Comparison of ENCODE assay signal across 8 cellular contexts in genomic region chr14:105021656-105022275, GRCh38. TPM values are rescaled to one million over a fixed set of nuclear protein-coding genes. Genes with fewer than 3 reads are reported as not detected.
A peak's percentile ranks its signal among the peaks of the same experiment; 100 is the strongest.
DNase-seq lines count a peak whose midpoint lies in the region; ATAC-seq, FAIRE-seq and TF ChIP-seq lines count a peak whose summit lies in the region.

No MANE protein-coding gene starts in this region.

- POLR2A ChIA-PET in PC-3 (lab: Charles Lee; ENCODE audit: unreplicated experiment) = interaction anchor here (0.9 kb wide), 1 partner anchor 65 kb away, joined by 5 read pairs; no protein-coding TSS in a partner anchor

- H3K9me2 ChIP-seq in PC-3 (replicated peaks; ENCODE audit: low read length) = no peaks in the 10 kb centered on the region

- H3K4me3 ChIP-seq in PC-3 (ENCODE audit: low read length) (peak overlapping the region; percentile 71), body of pancreas (peak overlapping the region; percentile 14 to 31), keratinocyte (ENCODE audit: control insufficient read depth in 2 of 3, extremely low read depth in 1 of 3, insufficient read depth in 2 of 3, low read depth in 1 of 3, low read length in 3 of 3) (peak overlapping the region; percentile 47 to 87 (median 81))

- H3K9me3 ChIP-seq in PC-3 (ENCODE audit: low read length) = no peaks in the 10 kb centered on the region
- H3K9me3 ChIP-seq in body of pancreas = no peaks in the 10 kb centered on the region
- H3K9me3 ChIP-seq in keratinocyte (ENCODE audit: control insufficient read depth, low read depth, low read length) = no peaks in the 10 kb centered on the region

- H3K36me3 ChIP-seq in PC-3 (ENCODE audit: low read depth, low read length) (peaks cover 20% of the 10 kb centered on the region), body of pancreas (replicated peaks in 1 of 2; ENCODE audit: insufficient read depth in 1 of 2, low read depth in 2 of 2) (no peaks in the 10 kb centered on the region), keratinocyte (ENCODE audit: control insufficient read depth in 2 of 2, extremely low read depth in 1 of 2, insufficient read depth in 2 of 2, low read length in 2 of 2) (peaks cover 0 to 13% of the 10 kb centered on the region in 2 experiments)

- WGBS in body of pancreas, 2 donors = 7 to 8% methylated on average over 19 to 20 of the region's 20 CpGs

- H3K79me2 ChIP-seq in PC-3 (ENCODE audit: low read length) = peaks cover 58% of the 10 kb centered on the region
- peaks cover 49% of the 10 kb centered on the region for H3K79me2 ChIP-seq in keratinocyte (ENCODE audit: control insufficient read depth, insufficient read depth, low read length)

- ATAC-seq in HG03457 (IDR thresholded peaks at IDR 0.05; ENCODE audit: unreplicated experiment) = peak; percentile 1
- ATAC-seq in PC-3 = no peak
- no peak for ATAC-seq in body of pancreas

- TF ChIP-seq CTCF in PC-3 (conservative IDR thresholded peaks at IDR 0.05; ENCODE audit: low read depth, low read length) (0 out of 2 replicates have a peak, but pooled peaks have one; percentile 22), body of pancreas (IDR thresholded peaks at IDR 0.05) (no peak), keratinocyte (optimal IDR thresholded peaks at IDR 0.05 in 1 of 3, IDR thresholded peaks at IDR 0.05 in 1 of 3, conservative IDR thresholded peaks at IDR 0.05 in 1 of 3; ENCODE audit: extremely low read depth in 1 of 3, insufficient read depth in 2 of 3, low read length in 3 of 3) (peak; percentile 10 to 48 (median 19))

- H3F3A ChIP-seq in PC-3 (ENCODE audit: low read length, unreplicated experiment) = peaks cover 20% of the 10 kb centered on the region

- H3K4me2 ChIP-seq in PC-3 (ENCODE audit: low read length) (peak overlapping the region; percentile 83), keratinocyte (ENCODE audit: control insufficient read depth, extremely low read depth, insufficient read depth, low read depth, low read length) (peak overlapping the region; percentile 93)

- DNase-seq in D341Med (ENCODE audit: low spot score) (peak; percentile 75), PC-3 (peak; percentile 21), body of pancreas (peak; percentile 31 to 47 (median 41)), keratinocyte (ENCODE audit: low read depth, low spot score) (no peak), occipital lobe (lab: John Stamatoyannopoulos, UW) (no peak)
- DNase-seq in stimulated activated CD4-positive, alpha-beta T cell treated with anti-CD3 and anti-CD28 coated beads, Interleukin-15, amount 100 ng/mL, for 1 hour (ENCODE audit: low read depth in 1 of 2, low spot score in 1 of 2) = peak; percentile 11 to 27
- DNase-seq in central memory CD4-positive, alpha-beta T cell = no peak

- peak overlapping the region; percentile 96 for H3K9ac ChIP-seq in PC-3 (ENCODE audit: low read length)
- peak overlapping the region; percentile 91 for H3K9ac ChIP-seq in keratinocyte (ENCODE audit: control insufficient read depth, extremely low read depth, insufficient read depth, low read length)

- no peaks in the 10 kb centered on the region for H3K9me1 ChIP-seq in keratinocyte (ENCODE audit: control insufficient read depth, extremely low read depth, insufficient read depth, low read length)

- no peaks in the 10 kb centered on the region for H3K27me3 ChIP-seq in PC-3 (ENCODE audit: low read length)
- no peaks in the 10 kb centered on the region for H3K27me3 ChIP-seq in body of pancreas
- H3K27me3 ChIP-seq in keratinocyte (ENCODE audit: control insufficient read depth, extremely low read depth, insufficient read depth, low read length) = no peaks in the 10 kb centered on the region

- H4K20me1 ChIP-seq in PC-3 (ENCODE audit: low read length) (peaks cover 32% of the 10 kb centered on the region), keratinocyte (ENCODE audit: control insufficient read depth, extremely low read depth, insufficient read depth, low read length) (peaks cover 8% of the 10 kb centered on the region)

- TF ChIP-seq POLR2A in body of pancreas (IDR thresholded peaks at IDR 0.05) = peak in 1 of 3 donors; percentile 10

- H3K27ac ChIP-seq in PC-3 (ENCODE audit: low read length) (peak overlapping the region; percentile 98), body of pancreas (peak overlapping the region; percentile 40 to 76 (median 60)), keratinocyte (ENCODE audit: control insufficient read depth, insufficient read depth, low read length) (peak overlapping the region; percentile 93)

- CTCF ChIA-PET in PC-3 (lab: Charles Lee) = interaction anchor here (1.0 kb wide), 1 partner anchor 23 kb away, joined by 3 read pairs; no protein-coding TSS in a partner anchor

- H3K4me1 ChIP-seq in PC-3 (ENCODE audit: insufficient read depth, low read length) (peaks cover 69% of the 10 kb centered on the region), body of pancreas (peaks cover 32% of the 10 kb centered on the region), keratinocyte (ENCODE audit: control insufficient read depth, extremely low read depth, insufficient read depth, low read length) (peaks cover 71% of the 10 kb centered on the region)

- H2AFZ ChIP-seq in PC-3 (ENCODE audit: low read length) (peak overlapping the region; percentile 29), keratinocyte (ENCODE audit: control insufficient read depth, low read length) (no peak overlapping the region)

- intact Hi-C loops in PC-3 (cut with micrococcal nuclease) (no loop called here), body of pancreas (cut with DNase I) (no loop called here)

- no peak for FAIRE-seq in keratinocyte (lab: Jason Lieb, UNC)

- TSS peak; percentile 53 for BruUV-seq in PC-3 (replicated peaks; lab: Mats Ljungman, UMichigan)

- dilution Hi-C loops in keratinocyte (cut with MboI; ENCODE audit: extremely low pct_ligation_motif_present, low sequenced_read_pairs) = no loop called here

RNA-seq across cellular contexts. Expression of gene CDCA4, which starts 0.9 kb away (rescaled TPM):
- total RNA-seq in PC-3 (2014; rRNA removed) (113 and 133 TPM in 2 replicates), body of pancreas (1 to 10 TPM; 2.6 to 4.7 TPM), occipital lobe (11.1 TPM)
- polyA plus RNA-seq in keratinocyte = 29.8 to 48.7 TPM (median 35.7 TPM) in 3 replicates
- polyA plus RNA-seq in keratinocyte (2011; ENCODE audit: low read depth) = 5.3 TPM
- polyA plus RNA-seq in keratinocyte (2011; cell fraction: cytosol; rRNA removed) = 22.7 and 31.2 TPM in 2 replicates
- polyA plus RNA-seq in keratinocyte (2011; cell fraction: nucleus; rRNA removed) = 30.3 and 36.4 TPM in 2 replicates
- 15.0 and 47.2 TPM in 2 replicates for polyA plus RNA-seq in keratinocyte (2012; ENCODE audit: low replicate concordance)
- 21.6 to 29.0 TPM (median 28.1 TPM) in 3 replicates for polyA minus RNA-seq in keratinocyte
- polyA minus RNA-seq in keratinocyte (2011; cell fraction: cytosol; rRNA and poly(A)+ RNA removed) = 44.7 TPM
- 20.9 and 27.0 TPM in 2 replicates for polyA minus RNA-seq in keratinocyte (2011; cell fraction: nucleus; rRNA and poly(A)+ RNA removed)

RNA-seq across cellular contexts. Expression of gene CLBA1, which starts 36.2 kb away (rescaled TPM):
- total RNA-seq in PC-3 (2014; rRNA removed) = 19.2 and 27.5 TPM in 2 replicates
- 10 to 100 TPM in 1 of 2 donors, 1 to 10 TPM in 1; 8.6 to 21.1 TPM for total RNA-seq in body of pancreas
- polyA plus RNA-seq in keratinocyte = 8.6 to 11.7 TPM (median 9.1 TPM) in 3 replicates
- 3.3 TPM for polyA plus RNA-seq in keratinocyte (2011; ENCODE audit: low read depth)
- polyA plus RNA-seq in keratinocyte (2011; cell fraction: cytosol; rRNA removed) = 8.1 and 9.8 TPM in 2 replicates
- polyA plus RNA-seq in keratinocyte (2011; cell fraction: nucleus; rRNA removed) = 22.6 and 24.3 TPM in 2 replicates
- 10.3 and 10.9 TPM in 2 replicates for polyA plus RNA-seq in keratinocyte (2012; ENCODE audit: low replicate concordance)
- polyA minus RNA-seq in keratinocyte = 5.1 to 5.2 TPM (median 5.1 TPM) in 3 replicates
- polyA minus RNA-seq in keratinocyte (2011; cell fraction: cytosol; rRNA and poly(A)+ RNA removed) = 6.5 TPM
- 7.3 and 15.5 TPM in 2 replicates for polyA minus RNA-seq in keratinocyte (2011; cell fraction: nucleus; rRNA and poly(A)+ RNA removed)
- 10.1 TPM for total RNA-seq in occipital lobe

RNA-seq across cellular contexts. Expression of gene GPR132, which starts 43.5 kb away (rescaled TPM):
- total RNA-seq in PC-3 (2014; rRNA removed) (0.04 and 0.12 TPM in 2 replicates), body of pancreas (1 to 10 TPM in 1 of 2 donors, not detected in 1; 1.0 TPM), occipital lobe (0.94 TPM)
- polyA plus RNA-seq in keratinocyte = not detected in 3 replicates
- polyA plus RNA-seq in keratinocyte (2011; ENCODE audit: low read depth) = not detected
- polyA plus RNA-seq in keratinocyte (2011; cell fraction: cytosol; rRNA removed) = not detected in 2 replicates
- not detected in 2 replicates for polyA plus RNA-seq in keratinocyte (2011; cell fraction: nucleus; rRNA removed)
- 0.39 and 1.2 TPM in 2 replicates for polyA plus RNA-seq in keratinocyte (2012; ENCODE audit: low replicate concordance)
- not detected in 3 replicates for polyA minus RNA-seq in keratinocyte
- polyA minus RNA-seq in keratinocyte (2011; cell fraction: cytosol; rRNA and poly(A)+ RNA removed) = not detected
- not detected in 2 replicates for polyA minus RNA-seq in keratinocyte (2011; cell fraction: nucleus; rRNA and poly(A)+ RNA removed)

RNA-seq across cellular contexts. Expression of gene AHNAK2, which starts 43.6 kb away (rescaled TPM):
- total RNA-seq in PC-3 (2014; rRNA removed) (25.0 and 31.1 TPM in 2 replicates), body of pancreas (1 to 10 TPM; 3.6 to 5.2 TPM), occipital lobe (20.6 TPM)
- 142 to 198 TPM (median 164 TPM) in 3 replicates for polyA plus RNA-seq in keratinocyte
- polyA plus RNA-seq in keratinocyte (2011; ENCODE audit: low read depth) = 725 TPM
- 78.9 and 92.5 TPM in 2 replicates for polyA plus RNA-seq in keratinocyte (2011; cell fraction: cytosol; rRNA removed)
- polyA plus RNA-seq in keratinocyte (2011; cell fraction: nucleus; rRNA removed) = 988 and 1,021 TPM in 2 replicates
- 289 and 443 TPM in 2 replicates for polyA plus RNA-seq in keratinocyte (2012; ENCODE audit: low replicate concordance)
- 622 to 721 TPM (median 625 TPM) in 3 replicates for polyA minus RNA-seq in keratinocyte
- polyA minus RNA-seq in keratinocyte (2011; cell fraction: cytosol; rRNA and poly(A)+ RNA removed) = 342 TPM
- polyA minus RNA-seq in keratinocyte (2011; cell fraction: nucleus; rRNA and poly(A)+ RNA removed) = 1,549 and 2,078 TPM in 2 replicates

Comparison
In these comparisons a context has a peak if more than half of its experiments do, and no peak if none do; other contexts are left out.
1. DNase-seq: peak in D341Med (single experiment), PC-3 (single experiment), body of pancreas (4 of 4) and stimulated activated CD4-positive, alpha-beta T cell treated with anti-CD3 and anti-CD28 coated beads, Interleukin-15, amount 100 ng/mL, for 1 hour (2 of 2); none in keratinocyte (single experiment), occipital lobe (single experiment) and central memory CD4-positive, alpha-beta T cell (single experiment).
2. H3K4me3 ChIP-seq: peak in every context shown above with its lines; median percentile 81 in keratinocyte; 71 in PC-3; 22 in body of pancreas.
3. CTCF ChIP-seq: peak in PC-3 (single experiment) and keratinocyte (3 of 3); none in body of pancreas (0 of 7).
4. Peak in every context shown above with its lines, with median percentiles within 50 percentile points of each other: H3K27ac ChIP-seq.